Comparison of ENCODE assay signal across 17 cellular contexts in genomic region chr6:424741-425417, GRCh38.
"Had no signal": no experiment of that assay in that cellular context is flagged by ENCODE, and none has a peak within 500 bp of the region (broad histone marks: within the 10 kb centered on the region; RNA-seq: fewer than 3 reads in every experiment).

No MANE protein-coding gene starts in this region.

- H3K4me1 ChIP-seq: breast epithelium, esophagus squamous epithelium had no signal

- H3K27ac ChIP-seq: breast epithelium, esophagus squamous epithelium, SJSA1, upper lobe of left lung, VCaP had no signal

- ATAC-seq: mucosa of descending colon; naive thymus-derived CD8-positive, alpha-beta T cell; sciatic nerve had no signal

- H3K4me3 Mint-ChIP-seq: activated naive CD8-positive, alpha-beta T cell treated with anti-CD3 and anti-CD28 coated beads, Interleukin-2, amount 10 ng/mL, durations not matched to agents 7 days and 5 days; stimulated activated naive CD8-positive, alpha-beta T cell treated with anti-CD3 and anti-CD28 coated beads, Interleukin-15, Interleukin-2, amounts not matched to agents 100 ng/mL and 50 ng/mL, for 24 hours had no signal

- H3K36me3 ChIP-seq: breast epithelium, esophagus squamous epithelium, SJSA1, upper lobe of left lung had no signal

- H3K4me3 ChIP-seq: breast epithelium, esophagus squamous epithelium, mucosa of descending colon, SJSA1, upper lobe of left lung had no signal

- H3K36me3 Mint-ChIP-seq: activated naive CD8-positive, alpha-beta T cell treated with anti-CD3 and anti-CD28 coated beads, Interleukin-2, amount 10 ng/mL, durations not matched to agents 7 days and 5 days had no signal

- H3K9me3 ChIP-seq: esophagus squamous epithelium, mucosa of descending colon had no signal

- H3K27ac Mint-ChIP-seq: activated naive CD8-positive, alpha-beta T cell treated with anti-CD3 and anti-CD28 coated beads, Interleukin-2, amount 10 ng/mL, durations not matched to agents 7 days and 5 days; stimulated activated naive CD8-positive, alpha-beta T cell treated with anti-CD3 and anti-CD28 coated beads, Interleukin-15, Interleukin-2, amounts not matched to agents 100 ng/mL and 50 ng/mL, for 24 hours had no signal

- H3K27me3 Mint-ChIP-seq: activated naive CD8-positive, alpha-beta T cell treated with anti-CD3 and anti-CD28 coated beads, Interleukin-2, amount 10 ng/mL, durations not matched to agents 7 days and 5 days; stimulated activated naive CD8-positive, alpha-beta T cell treated with anti-CD3 and anti-CD28 coated beads, Interleukin-15, Interleukin-2, amounts not matched to agents 100 ng/mL and 50 ng/mL, for 24 hours had no signal

- H3K27me3 ChIP-seq: SJSA1, upper lobe of left lung had no signal

- DNase-seq: activated naive CD8-positive, alpha-beta T cell treated with anti-CD3 and anti-CD28 coated beads, Interleukin-2, amount 10 ng/mL, durations not matched to agents 7 days and 5 days; aorta; esophagus squamous epithelium; foreskin melanocyte; head of caudate nucleus; mucosa of descending colon; naive thymus-derived CD8-positive, alpha-beta T cell; occipital lobe; stimulated activated CD4-positive, alpha-beta T cell treated with anti-CD3 and anti-CD28 coated beads, Interleukin-12 subunit alpha, Interleukin-12 subunit beta, amount 100 ng/mL, for 4 hours; stimulated activated CD4-positive, alpha-beta T cell treated with anti-CD3 and anti-CD28 coated beads, Interleukin-2, amount 100 ng/mL, for 48 hours; T1000 had no signal

- H3K9me3 Mint-ChIP-seq: activated naive CD8-positive, alpha-beta T cell treated with anti-CD3 and anti-CD28 coated beads, Interleukin-2, amount 10 ng/mL, durations not matched to agents 7 days and 5 days; stimulated activated naive CD8-positive, alpha-beta T cell treated with anti-CD3 and anti-CD28 coated beads, Interleukin-15, Interleukin-2, amounts not matched to agents 100 ng/mL and 50 ng/mL, for 24 hours had no signal
